In the genomic region with DNA sequence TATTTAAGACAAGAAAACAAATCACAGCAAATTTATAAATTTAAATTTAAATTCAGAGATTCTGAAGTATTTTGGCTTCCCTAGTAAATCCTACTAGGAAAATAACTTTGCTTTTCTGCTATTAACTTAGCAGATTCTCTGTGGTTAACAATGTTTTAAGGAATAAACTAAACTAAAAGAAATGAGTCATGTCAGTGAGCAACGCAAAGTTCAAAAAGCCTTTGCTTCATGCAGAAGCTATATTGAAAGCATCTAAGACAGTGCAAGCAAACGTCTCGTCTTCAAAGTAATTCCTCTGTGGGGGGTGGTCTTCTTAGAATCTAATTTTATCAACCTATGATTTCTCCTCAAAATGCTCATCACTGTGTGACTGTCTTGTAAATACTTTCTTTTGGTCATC, we compare ENCODE assay signal across 33 cellular contexts. TPM values are rescaled to one million over a fixed set of nuclear protein-coding genes. Genes with fewer than 3 reads are reported as not detected.
DNase-seq lines count a peak whose midpoint lies in the region; ATAC-seq and TF ChIP-seq lines count a peak whose summit lies in the region.
"Had no signal": no experiment of that assay in that cellular context is flagged by ENCODE, and none has a peak within 500 bp of the region (broad histone marks: within the 10 kb centered on the region; RNA-seq: fewer than 3 reads in every experiment).

No MANE protein-coding gene starts in this region.

- H3K36me3 ChIP-seq in osteoblast (ENCODE audit: insufficient read depth, low read length), result no peaks in the 10 kb centered on the region
- H3K36me3 ChIP-seq: adrenal gland, cardiac muscle cell, pancreas, transverse colon had no signal

- no peak for ATAC-seq in HG02840 (IDR thresholded peaks at IDR 0.05; ENCODE audit: low FRiP score, unreplicated experiment)
- no peak for ATAC-seq in HG03439 (IDR thresholded peaks at IDR 0.05; ENCODE audit: unreplicated experiment)
- ATAC-seq: esophagus mucosa; GM23338; pancreas; Right ventricle myocardium inferior; stimulated activated memory B cell treated with anti-CD40 and anti-IgM and Interleukin-4, amounts not matched to agents 10 μg/mL and 1 μg/mL and 100 μg/mL, for 72 hours; T-helper 17 cell had no signal

- TF ChIP-seq CTCF in fibroblast of mammary gland (conservative IDR thresholded peaks at IDR 0.05; ENCODE audit: control insufficient read depth, insufficient read depth, low read depth, low read length) (no peak), osteoblast (IDR thresholded peaks at IDR 0.05; ENCODE audit: extremely low read depth, low read depth, low read length) (no peak)

- no peaks in the 10 kb centered on the region for H3K9me3 Mint-ChIP-seq in activated naive CD4-positive, alpha-beta T cell treated with anti-CD3 and anti-CD28 coated beads for 36 hours
- H3K9me3 Mint-ChIP-seq: GM23338; nephron progenitor cell; stimulated activated memory B cell treated with anti-CD40 and anti-IgM and Interleukin-4, amounts not matched to agents 10 μg/mL and 1 μg/mL and 100 μg/mL, for 72 hours had no signal

- peaks cover 2% of the 10 kb centered on the region for H3K27me3 Mint-ChIP-seq in activated naive CD4-positive, alpha-beta T cell treated with anti-CD3 and anti-CD28 coated beads for 36 hours (ENCODE audit: low read depth)
- H3K27me3 Mint-ChIP-seq: stimulated activated memory B cell treated with anti-CD40 and anti-IgM and Interleukin-4, amounts not matched to agents 10 μg/mL and 1 μg/mL and 100 μg/mL, for 72 hours had no signal

- no peak overlapping the region for H2AFZ ChIP-seq in osteoblast (ENCODE audit: low read length)
- H2AFZ ChIP-seq: GM23338, PC-9 had no signal

- H3K4me3 Mint-ChIP-seq in activated naive CD4-positive, alpha-beta T cell treated with anti-CD3 and anti-CD28 coated beads for 36 hours, result no peak overlapping the region
- H3K4me3 Mint-ChIP-seq: GM23338; nephron progenitor cell; stimulated activated memory B cell treated with anti-CD40 and anti-IgM and Interleukin-4, amounts not matched to agents 10 μg/mL and 1 μg/mL and 100 μg/mL, for 72 hours; T-helper 17 cell had no signal

- intact Hi-C loops in activated naive CD4-positive, alpha-beta T cell treated with anti-CD3 and anti-CD28 coated beads for 36 hours (cut with micrococcal nuclease), result no loop called here

- peaks cover 10% of the 10 kb centered on the region for H3K4me1 ChIP-seq in osteoblast (ENCODE audit: insufficient read depth, low read length)
- H3K4me1 ChIP-seq: adrenal gland, pancreas, transverse colon had no signal

- H3K36me3 Mint-ChIP-seq in activated naive CD4-positive, alpha-beta T cell treated with anti-CD3 and anti-CD28 coated beads for 36 hours (ENCODE audit: low read depth), result no peaks in the 10 kb centered on the region
- H3K36me3 Mint-ChIP-seq: stimulated activated memory B cell treated with anti-CD40 and anti-IgM and Interleukin-4, amounts not matched to agents 10 μg/mL and 1 μg/mL and 100 μg/mL, for 72 hours had no signal

- DNase-seq in H4 (ENCODE audit: low spot score), result peak; percentile 50
- peak; percentile 53 for DNase-seq in amniotic epithelial cell (ENCODE audit: low read depth)
- DNase-seq in fibroblast of mammary gland (ENCODE audit: low read depth), result peak; percentile 24
- DNase-seq in osteoblast (ENCODE audit: insufficient read length, low spot score, missing footprints), result peak; percentile 64
- no peak for DNase-seq in activated naive CD4-positive, alpha-beta T cell treated with anti-CD3 and anti-CD28 coated beads for 36 hours
- DNase-seq: activated CD4-positive, alpha-beta T cell treated with anti-CD3 and anti-CD28 coated beads, Interleukin-2, amount 50 U/mL, for 48 hours; activated CD4-positive, CD25-positive, alpha-beta regulatory T cell treated with anti-CD3 and anti-CD28 coated beads, Interleukin-2, amount 50 U/mL, for 72 hours; activated naive CD4-positive, alpha-beta T cell treated with Interleukin-2 at 50 U/mL for 16 hours; adrenal gland; C1 segment of cervical spinal cord; COR-L47; cortex of kidney; DMS53; KBM-7; mammary epithelial cell; NCI-H1436; NCI-H2081 treated with DMSO at 0.1 percent for 48 hours; NCI-H2227 treated with DMSO at 0.1 percent for 48 hours; NCI-H69; nephron progenitor cell; pancreas; PC-9; T-helper 17 cell; transverse colon had no signal

- no peak overlapping the region for H3K4me3 ChIP-seq in fibroblast of mammary gland (ENCODE audit: control insufficient read depth, low read depth, low read length)
- no peak overlapping the region for H3K4me3 ChIP-seq in osteoblast (ENCODE audit: insufficient read depth, low read length)
- H3K4me3 ChIP-seq: adrenal gland, cardiac muscle cell, GM23338, pancreas, PC-9, transverse colon had no signal

- H3K79me2 ChIP-seq in osteoblast (ENCODE audit: insufficient read depth, low read length), result no peaks in the 10 kb centered on the region

- CTCF ChIA-PET in activated naive CD4-positive, alpha-beta T cell treated with anti-CD3 and anti-CD28 coated beads for 36 hours (lab: Charles Lee), result no interaction called here

- no peak overlapping the region for H3K27ac ChIP-seq in osteoblast (ENCODE audit: low read depth, low read length)
- H3K27ac ChIP-seq: adrenal gland, cardiac muscle cell, pancreas, PC-9, transverse colon had no signal

- H3K27ac Mint-ChIP-seq in activated naive CD4-positive, alpha-beta T cell treated with anti-CD3 and anti-CD28 coated beads for 36 hours, result no peak overlapping the region
- H3K27ac Mint-ChIP-seq: GM23338; nephron progenitor cell; stimulated activated memory B cell treated with anti-CD40 and anti-IgM and Interleukin-4, amounts not matched to agents 10 μg/mL and 1 μg/mL and 100 μg/mL, for 72 hours; T-helper 17 cell had no signal

- no peaks in the 10 kb centered on the region for H3K4me1 Mint-ChIP-seq in activated naive CD4-positive, alpha-beta T cell treated with anti-CD3 and anti-CD28 coated beads for 36 hours (ENCODE audit: low read depth)
- H3K4me1 Mint-ChIP-seq: GM23338; nephron progenitor cell; stimulated activated memory B cell treated with anti-CD40 and anti-IgM and Interleukin-4, amounts not matched to agents 10 μg/mL and 1 μg/mL and 100 μg/mL, for 72 hours; T-helper 17 cell had no signal

- no peaks in the 10 kb centered on the region for H3K9me3 ChIP-seq in osteoblast (ENCODE audit: low read depth, low read length)
- H3K9me3 ChIP-seq: adrenal gland, pancreas, transverse colon had no signal

- H4K20me1 ChIP-seq in osteoblast (ENCODE audit: insufficient read depth, low read length), result no peaks in the 10 kb centered on the region

- peak overlapping the region; percentile 38 for H3K4me2 ChIP-seq in osteoblast (ENCODE audit: insufficient read depth, low read length)
- H3K4me2 ChIP-seq: GM23338, PC-9 had no signal

- H3K27me3 ChIP-seq in osteoblast (ENCODE audit: insufficient read depth, low read length), result no peaks in the 10 kb centered on the region
- H3K27me3 ChIP-seq: adrenal gland, cardiac muscle cell, pancreas, transverse colon had no signal

RNA-seq across cellular contexts. Expression of a gene that starts 30.1 kb away (rescaled TPM):
- 0.04 TPM in 1 of 2 replicates, not detected in the other for total RNA-seq in H4 (2014; rRNA removed; shearing (Covaris generic))
- total RNA-seq in osteoblast, result not detected in 2 replicates
- total RNA-seq in activated naive CD4-positive, alpha-beta T cell treated with anti-CD3 and anti-CD28 coated beads for 36 hours, result not detected
- total RNA-seq: esophagus mucosa, mammary epithelial cell, pancreas, PC-9, skeletal muscle tissue, subcutaneous adipose tissue, T-helper 17 cell had no signal
